In the genomic region with DNA sequence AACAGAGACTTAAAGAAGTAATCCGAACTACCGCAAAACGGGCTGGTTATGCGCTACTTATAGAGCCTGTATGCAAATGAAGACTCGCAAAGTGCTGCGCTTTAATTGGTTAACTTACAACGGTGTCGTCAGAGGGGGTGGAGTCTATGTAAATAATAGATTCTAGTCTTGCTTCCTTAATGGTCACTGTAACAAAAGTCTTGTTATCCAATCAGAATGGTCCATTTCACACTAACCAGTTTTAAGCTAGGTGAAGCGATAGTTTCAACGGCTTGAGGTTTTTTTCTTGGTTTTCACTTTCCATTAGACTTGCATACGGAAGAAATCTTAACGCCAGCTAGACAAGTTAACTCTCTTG, we compare ENCODE assay signal across 8 cellular contexts.
DNase-seq lines count a peak whose midpoint lies in the region; ATAC-seq and TF ChIP-seq lines count a peak whose summit lies in the region.
"Not testable (repeated sequence)": the region's sequence is repeated elsewhere in the genome, so short reads cannot be mapped to it uniquely, and the experiment has no call there.

No MANE protein-coding gene starts in this region.

- H2AFZ ChIP-seq in IMR-90 (replicated peaks; ENCODE audit: low read length, poor library complexity), result not testable (repeated sequence)

- not testable (repeated sequence) for H3K4me1 Mint-ChIP-seq in Calu3 (ENCODE audit: low read depth, unreplicated experiment); activated CD8-positive, alpha-beta memory T cell treated with anti-CD3 and anti-CD28 coated beads, Interleukin-2, amount 10 ng/mL, durations not matched to agents 7 days and 5 days

- DNase-seq in Calu3; IMR-90; activated CD8-positive, alpha-beta memory T cell treated with anti-CD3 and anti-CD28 coated beads, Interleukin-2, amount 10 ng/mL, durations not matched to agents 7 days and 5 days; choroid plexus epithelial cell (ENCODE audit: low read depth); foreskin fibroblast; left lobe of liver (ENCODE audit: low spot score); sciatic nerve (ENCODE audit: low spot score); upper lobe of left lung: not testable (repeated sequence)

- not testable (repeated sequence) for TF ChIP-seq EP300 in upper lobe of left lung (IDR thresholded peaks at IDR 0.05)

- dilution Hi-C loops in IMR-90 (cut with HindIII; ENCODE audit: low sequenced_read_pairs, unreplicated experiment), result not testable (repeated sequence)

- not testable (repeated sequence) for H3K27ac ChIP-seq in IMR-90 (ENCODE audit: insufficient read depth, low read length)
- H3K27ac ChIP-seq in upper lobe of left lung, result peak overlapping the region in 2 of 4 donors; percentile 44 to 70

- not testable (repeated sequence) for H3K27me3 ChIP-seq in IMR-90 (ENCODE audit: control insufficient read depth, insufficient read depth, low read length); upper lobe of left lung

- H3K18ac ChIP-seq in IMR-90 (ENCODE audit: low read depth, low read length), result not testable (repeated sequence)

- in situ Hi-C loops in IMR-90 (cut with MboI; ENCODE audit: low sequenced_read_pairs), result not testable (repeated sequence)

- H3K9me3 ChIP-seq in IMR-90 (ENCODE audit: control insufficient read depth, insufficient read depth, low read length); upper lobe of left lung: not testable (repeated sequence)

- H3K4me3 ChIP-seq in IMR-90 (ENCODE audit: insufficient read depth, low read depth, low read length) (peak overlapping the region; percentile 64), choroid plexus epithelial cell (ENCODE audit: low read depth, low read length) (peak overlapping the region; percentile 56), foreskin fibroblast (ENCODE audit: low read depth in 1 of 2, low read length in 2 of 2) (peak overlapping the region; percentile 35 to 65), upper lobe of left lung (peak overlapping the region; percentile 28 to 52 (median 37))

- no CpG with 5 or more reads among the region's 12 CpGs for WGBS in IMR-90 (ENCODE audit: extremely low coverage in 2 of 2, insufficient read length in 1 of 2), 2 experiments
- WGBS in upper lobe of left lung, 2 donors, result 5 to 10% methylated on average over 2 to 3 of the region's 12 CpGs

- H2BK120ac ChIP-seq in IMR-90 (ENCODE audit: low read depth, low read length), result not testable (repeated sequence)

- H3K4ac ChIP-seq in IMR-90 (ENCODE audit: low read depth, low read length), result not testable (repeated sequence)

- not testable (repeated sequence) for H2BK15ac ChIP-seq in IMR-90 (ENCODE audit: low read depth, low read length)

- POLR2A ChIA-PET in IMR-90 (lab: Charles Lee; ENCODE audit: unreplicated experiment), result not testable (repeated sequence)

- H3K27me3 Mint-ChIP-seq in Calu3 (ENCODE audit: unreplicated experiment); activated CD8-positive, alpha-beta memory T cell treated with anti-CD3 and anti-CD28 coated beads, Interleukin-2, amount 10 ng/mL, durations not matched to agents 7 days and 5 days: not testable (repeated sequence)

- H4K5ac ChIP-seq in IMR-90 (ENCODE audit: low read depth, low read length), result not testable (repeated sequence)

- intact Hi-C loops in Calu3 (cut with micrococcal nuclease; ENCODE audit: unreplicated experiment); IMR-90 (cut with micrococcal nuclease); sciatic nerve (cut with DNase I): not testable (repeated sequence)

- not testable (repeated sequence) for H4K20me1 ChIP-seq in IMR-90 (ENCODE audit: insufficient read depth, low read length)

- not testable (repeated sequence) for H3K9me1 ChIP-seq in IMR-90 (ENCODE audit: insufficient read depth, low read length)

- H3K56ac ChIP-seq in IMR-90 (ENCODE audit: extremely low read depth, insufficient read depth, low read length), result not testable (repeated sequence)

- H3K9me3 Mint-ChIP-seq in Calu3 (ENCODE audit: low read depth, unreplicated experiment); activated CD8-positive, alpha-beta memory T cell treated with anti-CD3 and anti-CD28 coated beads, Interleukin-2, amount 10 ng/mL, durations not matched to agents 7 days and 5 days (ENCODE audit: low read depth): not testable (repeated sequence)

- peak overlapping the region; percentile 41 for H3K4me3 Mint-ChIP-seq in Calu3 (ENCODE audit: low read depth, unreplicated experiment)
- not testable (repeated sequence) for H3K4me3 Mint-ChIP-seq in activated CD8-positive, alpha-beta memory T cell treated with anti-CD3 and anti-CD28 coated beads, Interleukin-2, amount 10 ng/mL, durations not matched to agents 7 days and 5 days

- not testable (repeated sequence) for H3K14ac ChIP-seq in IMR-90 (replicated peaks; ENCODE audit: low read depth, low read length)

- BruUV-seq in Calu3 (replicated peaks; lab: Mats Ljungman, UMichigan); IMR-90 (replicated peaks; lab: Mats Ljungman, UMichigan): not testable (repeated sequence)

- peak overlapping the region in 1 of 2 experiments; percentile 53; a peak in 1 of 4 replicates for H4K8ac ChIP-seq in IMR-90 (ENCODE audit: low read depth in 2 of 2, low read length in 2 of 2)

- peak; percentile 93 for ATAC-seq in IMR-90 (ENCODE audit: low read depth)
- ATAC-seq in activated CD8-positive, alpha-beta memory T cell treated with anti-CD3 and anti-CD28 coated beads, Interleukin-2, amount 10 ng/mL, durations not matched to agents 7 days and 5 days, result peak; percentile 71
- ATAC-seq in left lobe of liver, result peak; percentile 84
- ATAC-seq in sciatic nerve, result peak; percentile 98
- ATAC-seq in upper lobe of left lung (ENCODE audit: low FRiP score in 2 of 2), result peak; percentile 95 to 96

- H3K36me3 ChIP-seq in IMR-90 (ENCODE audit: control insufficient read depth, insufficient read depth, low read length); upper lobe of left lung: not testable (repeated sequence)

- not testable (repeated sequence) for H2AK5ac ChIP-seq in IMR-90 (ENCODE audit: low read depth, low read length)

- H4K91ac ChIP-seq in IMR-90 (ENCODE audit: insufficient read depth, low read depth, low read length), result not testable (repeated sequence)

- H3K23ac ChIP-seq in IMR-90 (ENCODE audit: low read depth, low read length), result not testable (repeated sequence)

- not testable (repeated sequence) for H3K79me1 ChIP-seq in IMR-90 (ENCODE audit: low read depth in 1 of 2, low read length in 2 of 2)

- not testable (repeated sequence) for H3K4me1 ChIP-seq in IMR-90 (ENCODE audit: control insufficient read depth, insufficient read depth, low read length); upper lobe of left lung

- not testable (repeated sequence) for H2AK9ac ChIP-seq in IMR-90 (replicated peaks; ENCODE audit: low read depth, low read length, poor library complexity)

- H3K27ac Mint-ChIP-seq in Calu3 (ENCODE audit: unreplicated experiment); activated CD8-positive, alpha-beta memory T cell treated with anti-CD3 and anti-CD28 coated beads, Interleukin-2, amount 10 ng/mL, durations not matched to agents 7 days and 5 days: not testable (repeated sequence)

- not testable (repeated sequence) for H2BK20ac ChIP-seq in IMR-90 (ENCODE audit: low read depth, low read length)

- not testable (repeated sequence) for TF ChIP-seq POLR2A in IMR-90 (IDR thresholded peaks at IDR 0.05; ENCODE audit: low read depth, low read length); upper lobe of left lung (IDR thresholded peaks at IDR 0.05)

- H3K36me3 Mint-ChIP-seq in Calu3 (ENCODE audit: insufficient read depth, unreplicated experiment); activated CD8-positive, alpha-beta memory T cell treated with anti-CD3 and anti-CD28 coated beads, Interleukin-2, amount 10 ng/mL, durations not matched to agents 7 days and 5 days: not testable (repeated sequence)

- TF ChIP-seq CTCF in Calu3 (IDR thresholded peaks at IDR 0.05; ENCODE audit: unreplicated experiment); IMR-90 (conservative IDR thresholded peaks at IDR 0.05; ENCODE audit: low read depth, low read length); choroid plexus epithelial cell (conservative IDR thresholded peaks at IDR 0.05; ENCODE audit: low read depth, low read length); foreskin fibroblast (IDR thresholded peaks at IDR 0.05; ENCODE audit: low read depth, low read length); upper lobe of left lung (IDR thresholded peaks at IDR 0.05): not testable (repeated sequence)

- CTCF ChIA-PET in Calu3 (lab: Charles Lee); IMR-90 (lab: Yijun Ruan, JAX); activated CD8-positive, alpha-beta memory T cell treated with anti-CD3 and anti-CD28 coated beads, Interleukin-2, amount 10 ng/mL, durations not matched to agents 7 days and 5 days (lab: Charles Lee): not testable (repeated sequence)

- H3K9ac ChIP-seq in IMR-90 (ENCODE audit: low read depth, low read length), result 0 out of 2 replicates have a peak overlapping the region, but pooled peaks have one; percentile 39

- H2BK5ac ChIP-seq in IMR-90 (ENCODE audit: low read depth, low read length, poor library complexity, severe bottlenecking), result peak overlapping the region; percentile 58

- H3K4me2 ChIP-seq in IMR-90 (ENCODE audit: low read depth, low read length), result peak overlapping the region; percentile 75

- not testable (repeated sequence) for TF ChIP-seq RAD21 in IMR-90 (IDR thresholded peaks at IDR 0.05; ENCODE audit: low read length)
